Comparison of ENCODE assay signal across 12 cellular contexts in the genomic region with DNA sequence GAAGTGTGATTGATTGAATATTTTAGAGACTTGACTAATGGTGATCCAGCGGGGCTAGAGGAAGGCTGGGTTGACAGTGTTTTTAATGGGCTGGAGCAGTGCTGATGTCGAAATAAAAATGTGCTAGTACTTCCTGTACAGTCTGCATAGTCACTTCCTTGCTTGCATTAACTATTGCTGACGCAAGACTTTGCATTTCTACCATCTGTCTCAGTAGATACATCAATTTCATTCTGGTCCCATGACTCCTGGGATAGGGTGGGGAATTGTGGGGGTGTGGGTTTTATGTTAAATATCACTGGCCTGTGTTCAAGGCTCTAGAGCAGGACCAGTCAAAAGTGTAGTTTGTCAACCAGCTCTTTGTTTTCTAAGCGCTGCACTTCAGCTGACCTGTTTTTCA. TPM values are rescaled to one million over a fixed set of nuclear protein-coding genes. Genes with fewer than 3 reads are reported as not detected.
DNase-seq lines count a peak whose midpoint lies in the region; ATAC-seq and TF ChIP-seq lines count a peak whose summit lies in the region.
"Had no signal": no experiment of that assay in that cellular context is flagged by ENCODE, and none has a peak within 500 bp of the region (broad histone marks: within the 10 kb centered on the region; RNA-seq: fewer than 3 reads in every experiment).

No MANE protein-coding gene starts in this region.

- intact Hi-C loops in activated T-helper 1 cell treated with anti-CD3 and anti-CD28 coated beads, Interleukin-12 subunit alpha, Interleukin-12 subunit beta, Interleukin-2, Interleukin-4 antibody, amounts not matched to agents 30 ng/mL and 10 ng/mL and 1 ng/mL, durations not matched to agents 14 hours and 24 hours and 36 hours (cut with micrococcal nuclease) = no loop called here

- CTCF ChIA-PET in AG04450 (lab: Charles Lee) = interaction anchor here (3.0 kb wide), 1 partner anchor 11 kb away, joined by 12 read pairs; no protein-coding TSS in a partner anchor

- H3K9me3 ChIP-seq in AG04450 (ENCODE audit: control insufficient read depth, insufficient read depth, low read length) = no peaks in the 10 kb centered on the region

- no peaks in the 10 kb centered on the region for H3K27me3 ChIP-seq in AG04450 (ENCODE audit: control insufficient read depth, insufficient read depth, low read length)

- H3K27me3 Mint-ChIP-seq in activated T-helper 1 cell treated with anti-CD3 and anti-CD28 coated beads, Interleukin-12 subunit alpha, Interleukin-12 subunit beta, Interleukin-2, Interleukin-4 antibody, amounts not matched to agents 30 ng/mL and 10 ng/mL and 1 ng/mL, durations not matched to agents 14 hours and 24 hours and 36 hours (ENCODE audit: insufficient read depth) = no peaks in the 10 kb centered on the region

- ATAC-seq in HG03342 (IDR thresholded peaks at IDR 0.05; ENCODE audit: unreplicated experiment) (no peak), HG02623 (IDR thresholded peaks at IDR 0.05; ENCODE audit: unreplicated experiment) (no peak)
- ATAC-seq: left lobe of liver had no signal

- H3K27ac Mint-ChIP-seq in activated T-helper 1 cell treated with anti-CD3 and anti-CD28 coated beads, Interleukin-12 subunit alpha, Interleukin-12 subunit beta, Interleukin-2, Interleukin-4 antibody, amounts not matched to agents 30 ng/mL and 10 ng/mL and 1 ng/mL, durations not matched to agents 14 hours and 24 hours and 36 hours = peak overlapping the region; percentile 52

- peak overlapping the region; percentile 68 for H3K27ac ChIP-seq in AG04450 (ENCODE audit: low read depth, low read length)
- H3K27ac ChIP-seq: VCaP had no signal

- H3K9me3 Mint-ChIP-seq in activated T-helper 1 cell treated with anti-CD3 and anti-CD28 coated beads, Interleukin-12 subunit alpha, Interleukin-12 subunit beta, Interleukin-2, Interleukin-4 antibody, amounts not matched to agents 30 ng/mL and 10 ng/mL and 1 ng/mL, durations not matched to agents 14 hours and 24 hours and 36 hours = no peaks in the 10 kb centered on the region

- no peak for TF ChIP-seq CTCF in AG04450 (IDR thresholded peaks at IDR 0.05; ENCODE audit: low read depth, low read length)
- TF ChIP-seq CTCF in HFF-Myc (IDR thresholded peaks at IDR 0.05; ENCODE audit: low read depth, low read length, missing control alignments) = no peak

- H3K4me3 ChIP-seq in AG04450 (ENCODE audit: low read depth, low read length) = no peak overlapping the region
- no peak overlapping the region for H3K4me3 ChIP-seq in HFF-Myc (replicated peaks; ENCODE audit: low read depth, low read length)

- POLR2A ChIA-PET in AG04450 (lab: Yijun Ruan, JAX) = no interaction called here

- H3K36me3 Mint-ChIP-seq in activated T-helper 1 cell treated with anti-CD3 and anti-CD28 coated beads, Interleukin-12 subunit alpha, Interleukin-12 subunit beta, Interleukin-2, Interleukin-4 antibody, amounts not matched to agents 30 ng/mL and 10 ng/mL and 1 ng/mL, durations not matched to agents 14 hours and 24 hours and 36 hours (ENCODE audit: low read depth) = peaks cover 34% of the 10 kb centered on the region

- H3K4me3 Mint-ChIP-seq in activated T-helper 1 cell treated with anti-CD3 and anti-CD28 coated beads, Interleukin-12 subunit alpha, Interleukin-12 subunit beta, Interleukin-2, Interleukin-4 antibody, amounts not matched to agents 30 ng/mL and 10 ng/mL and 1 ng/mL, durations not matched to agents 14 hours and 24 hours and 36 hours = no peak overlapping the region

- peak; percentile 37 for DNase-seq in AG04450 (ENCODE audit: low read depth, low spot score)
- DNase-seq in HFF-Myc (ENCODE audit: extremely low read depth, low read depth) = peak; percentile 2
- no peak for DNase-seq in activated T-helper 1 cell treated with anti-CD3 and anti-CD28 coated beads, Interleukin-12 subunit alpha, Interleukin-12 subunit beta, Interleukin-2, Interleukin-4 antibody, amounts not matched to agents 30 ng/mL and 10 ng/mL and 1 ng/mL, durations not matched to agents 14 hours and 24 hours and 36 hours (ENCODE audit: low spot score)
- DNase-seq in hepatic stellate cell (ENCODE audit: low spot score) = peak; percentile 5
- no peak for DNase-seq in ecto neural progenitor cell (ENCODE audit: low spot score)
- no peak for DNase-seq in NCI-H2196 treated with DMSO at 0.1 percent for 48 hours (lab: John Stamatoyannopoulos, UW; ENCODE audit: unreplicated experiment)
- DNase-seq: central memory CD4-positive, alpha-beta T cell had no signal

- H3K4me1 Mint-ChIP-seq in activated T-helper 1 cell treated with anti-CD3 and anti-CD28 coated beads, Interleukin-12 subunit alpha, Interleukin-12 subunit beta, Interleukin-2, Interleukin-4 antibody, amounts not matched to agents 30 ng/mL and 10 ng/mL and 1 ng/mL, durations not matched to agents 14 hours and 24 hours and 36 hours (ENCODE audit: low read depth) = peaks cover 25% of the 10 kb centered on the region

RNA-seq across cellular contexts. Expression of a gene that starts 35.3 kb away (rescaled TPM):
- polyA plus RNA-seq in AG04450 (2011; rRNA removed) = 0.24 and 0.40 TPM in 2 replicates
- 0.60 and 1.00 TPM in 2 replicates for polyA minus RNA-seq in AG04450 (2011; rRNA and poly(A)+ RNA removed)
- 12.8 and 14.3 TPM in 2 replicates for total RNA-seq in activated T-helper 1 cell treated with anti-CD3 and anti-CD28 coated beads, Interleukin-12 subunit alpha, Interleukin-12 subunit beta, Interleukin-2, Interleukin-4 antibody, amounts not matched to agents 30 ng/mL and 10 ng/mL and 1 ng/mL, durations not matched to agents 14 hours and 24 hours and 36 hours
- total RNA-seq: G401, left lobe of liver had no signal

RNA-seq across cellular contexts. Expression of a gene that starts 56.4 kb away (rescaled TPM):
- polyA plus RNA-seq in AG04450 (2011; rRNA removed) = 131 and 175 TPM in 2 replicates
- polyA minus RNA-seq in AG04450 (2011; rRNA and poly(A)+ RNA removed) = 78.8 and 117 TPM in 2 replicates
- 144 and 145 TPM in 2 replicates for total RNA-seq in activated T-helper 1 cell treated with anti-CD3 and anti-CD28 coated beads, Interleukin-12 subunit alpha, Interleukin-12 subunit beta, Interleukin-2, Interleukin-4 antibody, amounts not matched to agents 30 ng/mL and 10 ng/mL and 1 ng/mL, durations not matched to agents 14 hours and 24 hours and 36 hours

Comparison
In these comparisons a context has a peak if more than half of its experiments do, and no peak if none do; other contexts are left out.
1. DNase-seq: peak in AG04450 (single experiment), HFF-Myc (single experiment) and hepatic stellate cell (single experiment); none in activated T-helper 1 cell treated with anti-CD3 and anti-CD28 coated beads, Interleukin-12 subunit alpha, Interleukin-12 subunit beta, Interleukin-2, Interleukin-4 antibody, amounts not matched to agents 30 ng/mL and 10 ng/mL and 1 ng/mL, durations not matched to agents 14 hours and 24 hours and 36 hours (single experiment), ecto neural progenitor cell (single experiment) and NCI-H2196 treated with DMSO at 0.1 percent for 48 hours (single experiment).